ENCODE assay signal across 28 cellular contexts in genomic region chr2:69810550-69810949, GRCh38.
"Had no signal": no experiment of that assay in that cellular context is flagged by ENCODE, and none has a peak within 500 bp of the region (broad histone marks: within the 10 kb centered on the region; RNA-seq: fewer than 3 reads in every experiment).

No MANE protein-coding gene starts in this region.

- H3K27me3 Mint-ChIP-seq: activated CD4-positive, alpha-beta memory T cell treated with anti-CD3 and anti-CD28 coated beads, Interleukin-2, amount 10 ng/mL, durations not matched to agents 7 days and 5 days; activated T-cell treated with anti-CD3 and anti-CD28 coated beads, Interleukin-2, amount 50 U/mL, for 24 hours had no signal

- H3K9me3 ChIP-seq: SJCRH30 had no signal

- H3K4me3 ChIP-seq: SJCRH30, SK-N-MC had no signal

- H3K27ac ChIP-seq: brain microvascular endothelial cell, SJCRH30, SK-N-MC, WERI-Rb-1 had no signal

- DNase-seq: activated CD4-positive, alpha-beta memory T cell treated with anti-CD3 and anti-CD28 coated beads, Interleukin-2, amount 10 ng/mL, durations not matched to agents 7 days and 5 days; activated CD4-positive, alpha-beta T cell treated with anti-CD3 and anti-CD28 coated beads for 1 hour; activated CD4-positive, alpha-beta T cell treated with anti-CD3 and anti-CD28 coated beads for 48 hours; activated CD4-positive, CD25-positive, alpha-beta regulatory T cell; activated gamma-delta T cell treated with Interleukin-2 at 50 U/mL for 16 hours; activated naive CD4-positive, alpha-beta T cell treated with anti-CD3 and anti-CD28 coated beads for 36 hours; activated T-cell treated with anti-CD3 and anti-CD28 coated beads, Interleukin-2, amount 50 U/mL, for 24 hours; aorta; brain microvascular endothelial cell; central memory CD4-positive, alpha-beta T cell; Karpas-422; KBM-7; NCI-H1048; NCI-H1105 treated with DMSO at 0.1 percent for 48 hours; NCI-H1436; NCI-H1694; NCI-H1930; NCI-H2081 treated with DMSO at 0.1 percent for 48 hours; NCI-H226; NCI-H446 treated with DMSO at 0.1 percent for 48 hours; NCI-H524; NCI-H82; SHP77; SJCRH30; T1000; WERI-Rb-1 had no signal

- H3K27me3 ChIP-seq: brain microvascular endothelial cell had no signal

- H3K9me3 Mint-ChIP-seq: activated CD4-positive, alpha-beta memory T cell treated with anti-CD3 and anti-CD28 coated beads, Interleukin-2, amount 10 ng/mL, durations not matched to agents 7 days and 5 days; activated naive CD4-positive, alpha-beta T cell treated with anti-CD3 and anti-CD28 coated beads for 36 hours; activated naive CD4-positive, alpha-beta T cell treated with anti-CD3 and anti-CD28 coated beads, Interleukin-2, amount 50 U/mL, for 72 hours; activated T-cell treated with anti-CD3 and anti-CD28 coated beads, Interleukin-2, amount 50 U/mL, for 24 hours had no signal

- H3K27ac Mint-ChIP-seq: activated CD4-positive, alpha-beta memory T cell treated with anti-CD3 and anti-CD28 coated beads, Interleukin-2, amount 10 ng/mL, durations not matched to agents 7 days and 5 days; activated naive CD4-positive, alpha-beta T cell treated with anti-CD3 and anti-CD28 coated beads for 36 hours; activated naive CD4-positive, alpha-beta T cell treated with anti-CD3 and anti-CD28 coated beads, Interleukin-2, amount 50 U/mL, for 72 hours; activated T-cell treated with anti-CD3 and anti-CD28 coated beads, Interleukin-2, amount 50 U/mL, for 24 hours had no signal

- H3K4me1 ChIP-seq: SJCRH30 had no signal

- H3K36me3 ChIP-seq: SJCRH30, WERI-Rb-1 had no signal

- H3K36me3 Mint-ChIP-seq: activated naive CD4-positive, alpha-beta T cell treated with anti-CD3 and anti-CD28 coated beads, Interleukin-2, amount 50 U/mL, for 72 hours had no signal

- H3K4me3 Mint-ChIP-seq: activated CD4-positive, alpha-beta memory T cell treated with anti-CD3 and anti-CD28 coated beads, Interleukin-2, amount 10 ng/mL, durations not matched to agents 7 days and 5 days; activated naive CD4-positive, alpha-beta T cell treated with anti-CD3 and anti-CD28 coated beads for 36 hours; activated T-cell treated with anti-CD3 and anti-CD28 coated beads, Interleukin-2, amount 50 U/mL, for 24 hours had no signal
